ENCODE assay signal across 8 cellular contexts in genomic region chr12:46382974-46383653, GRCh38. TPM values are rescaled to one million over a fixed set of nuclear protein-coding genes. Genes with fewer than 3 reads are reported as not detected.
DNase-seq lines count a peak whose midpoint lies in the region; ATAC-seq, FAIRE-seq and TF ChIP-seq lines count a peak whose summit lies in the region.

No MANE protein-coding gene starts in this region.

- peak overlapping the region; percentile 92 for H3K27ac ChIP-seq in HUES6 (ENCODE audit: low read depth, low read length)
- peak overlapping the region; percentile 98 for H3K27ac ChIP-seq in endothelial cell of umbilical vein (ENCODE audit: insufficient read depth, low read depth, low read length)

- no peak overlapping the region for H2AFZ ChIP-seq in endothelial cell of umbilical vein (ENCODE audit: low read depth, low read length)

- H3K27me3 ChIP-seq in HUES6 (ENCODE audit: control insufficient read depth, insufficient read depth, low read length) (no peaks in the 10 kb centered on the region), NT2/D1 (ENCODE audit: insufficient read depth, insufficient read length) (no peaks in the 10 kb centered on the region), endothelial cell of umbilical vein (ENCODE audit: control insufficient read depth in 2 of 2, insufficient read depth in 2 of 2, low read length in 2 of 2) (no peaks in the 10 kb centered on the region), mononuclear cell (ENCODE audit: insufficient read depth, low read length) (no peaks in the 10 kb centered on the region)

- H3K4me2 ChIP-seq in endothelial cell of umbilical vein (ENCODE audit: insufficient read depth, low read length): peak overlapping the region; percentile 77

- no peaks in the 10 kb centered on the region for H4K20me1 ChIP-seq in endothelial cell of umbilical vein (replicated peaks; ENCODE audit: control insufficient read depth, extremely low read depth, insufficient read depth, low read length)

- peak; percentile 76 for TF ChIP-seq POLR2A in endothelial cell of umbilical vein (IDR thresholded peaks at IDR 0.05; ENCODE audit: low read depth, low read length)

- H3K9ac ChIP-seq in HUES6 (ENCODE audit: low read length) (peak overlapping the region; percentile 97), NT2/D1 (ENCODE audit: insufficient read length, low read depth) (peak overlapping the region; percentile 94), endothelial cell of umbilical vein (replicated peaks; ENCODE audit: extremely low read depth, insufficient read depth, low read length) (peak overlapping the region; percentile 99)

- dilution Hi-C loops in endothelial cell of umbilical vein (cut with MboI; ENCODE audit: extremely low pct_ligation_motif_present, low sequenced_read_pairs): no loop called here

- no peaks in the 10 kb centered on the region for H3K9me1 ChIP-seq in endothelial cell of umbilical vein (replicated peaks; ENCODE audit: control insufficient read depth, extremely low read depth, insufficient read depth, low read length)

- BruUV-seq in endothelial cell of umbilical vein (replicated peaks; lab: Mats Ljungman, UMichigan): TSS peak; percentile 89

- ATAC-seq in GM21447 (IDR thresholded peaks at IDR 0.05; ENCODE audit: unreplicated experiment): peak; percentile 65

- POLR2A ChIA-PET in endothelial cell of umbilical vein (lab: Charles Lee): interaction anchor here (1.0 to 1.6 kb wide), 2 partner anchors 11 to 278 kb away, joined by 3 to 5 read pairs; no protein-coding TSS in a partner anchor

- peak; percentile 80 for FAIRE-seq in endothelial cell of umbilical vein (lab: Jason Lieb, UNC)

- H3K4me1 ChIP-seq in HUES6 (ENCODE audit: control insufficient read depth, insufficient read depth, low read length): peaks cover 50% of the 10 kb centered on the region
- no peaks in the 10 kb centered on the region for H3K4me1 ChIP-seq in NT2/D1 (ENCODE audit: insufficient read depth, insufficient read length)
- peaks cover 44% of the 10 kb centered on the region for H3K4me1 ChIP-seq in endothelial cell of umbilical vein (ENCODE audit: control insufficient read depth, extremely low read depth, insufficient read depth, low read length)
- peaks cover 49% of the 10 kb centered on the region for H3K4me1 ChIP-seq in mononuclear cell (ENCODE audit: insufficient read depth, low read length)

- peak in 1 of 2 donors; percentile 14 for TF ChIP-seq CTCF in endothelial cell of umbilical vein (IDR thresholded peaks at IDR 0.05; ENCODE audit: extremely low read depth in 1 of 2, insufficient read depth in 1 of 2, low read depth in 1 of 2, low read length in 2 of 2)

- H3K79me2 ChIP-seq in endothelial cell of umbilical vein (ENCODE audit: control insufficient read depth, insufficient read depth, low read length): peaks cover 11% of the 10 kb centered on the region

- intact Hi-C loops in endothelial cell of umbilical vein (cut with micrococcal nuclease): loop anchor here (1.0 kb wide), 7 partner anchors 11 to 278 kb away; partner anchors contain the start of gene SLC38A2

- CTCF ChIA-PET in endothelial cell of umbilical vein (lab: Charles Lee): interaction anchor here (0.7 to 2.3 kb wide), 8 partner anchors 9 to 278 kb away, joined by 3 to 14 read pairs (median 3); no protein-coding TSS in a partner anchor

- H3K4me3 ChIP-seq in HUES6 (ENCODE audit: low read depth, low read length) (peak overlapping the region; percentile 88), NT2/D1 (ENCODE audit: insufficient read length, low read depth) (peak overlapping the region; percentile 93), endothelial cell of umbilical vein (replicated peaks in 1 of 3; ENCODE audit: insufficient read depth in 1 of 3, low read depth in 1 of 3, low read length in 3 of 3) (peak overlapping the region; percentile 39 to 68 (median 44)), mononuclear cell (ENCODE audit: low read length) (peak overlapping the region; percentile 68)

- DNase-seq in DMS 273 (lab: John Stamatoyannopoulos, UW; ENCODE audit: unreplicated experiment): peak; percentile 93
- DNase-seq in NT2/D1 (ENCODE audit: low read depth, low spot score): peak; percentile 89
- peak; percentile 94 for DNase-seq in activated CD8-positive, alpha-beta memory T cell treated with anti-CD3 and anti-CD28 coated beads, Interleukin-2, amount 50 U/mL, for 48 hours
- peak; percentile 97 for DNase-seq in endothelial cell of umbilical vein (ENCODE audit: low read depth, low spot score)
- peak; percentile 91 to 92 for DNase-seq in stimulated activated CD8-positive, alpha-beta memory T cell treated with anti-CD3 and anti-CD28 coated beads, Interleukin-2, amount 100 ng/mL, for 48 hours (ENCODE audit: low read depth in 2 of 2)

- no peaks in the 10 kb centered on the region; the same call in 1 of the 2 replicates for H3K9me3 ChIP-seq in HUES6 (ENCODE audit: control insufficient read depth, insufficient read depth, low read depth, low read length)
- peaks cover 9% of the 10 kb centered on the region; the same call in 1 of the 2 replicates for H3K9me3 ChIP-seq in NT2/D1 (ENCODE audit: insufficient read depth, low read length)
- no peaks in the 10 kb centered on the region for H3K9me3 ChIP-seq in endothelial cell of umbilical vein (replicated peaks; ENCODE audit: control insufficient read depth, insufficient read depth, low read length)
- no peaks in the 10 kb centered on the region for H3K9me3 ChIP-seq in mononuclear cell (ENCODE audit: low read depth, low read length)

- H3K36me3 ChIP-seq in HUES6 (ENCODE audit: control insufficient read depth, insufficient read depth, low read length): no peaks in the 10 kb centered on the region
- H3K36me3 ChIP-seq in NT2/D1 (ENCODE audit: insufficient read depth, insufficient read length, low read length): peaks cover 5% of the 10 kb centered on the region
- H3K36me3 ChIP-seq in endothelial cell of umbilical vein (ENCODE audit: control insufficient read depth in 2 of 2, extremely low read depth in 1 of 2, insufficient read depth in 2 of 2, low read length in 2 of 2): no peaks in the 10 kb centered on the region

TF ChIP-seq in endothelial cell of umbilical vein, 7 proteins besides CTCF, POLR2A, EP300 and RAD21:
- peak; percentile 78 for TF ChIP-seq POLR2AphosphoS5 (IDR thresholded peaks at IDR 0.05; ENCODE audit: insufficient read depth, low read depth, low read length)
- TF ChIP-seq, protein P1, sequence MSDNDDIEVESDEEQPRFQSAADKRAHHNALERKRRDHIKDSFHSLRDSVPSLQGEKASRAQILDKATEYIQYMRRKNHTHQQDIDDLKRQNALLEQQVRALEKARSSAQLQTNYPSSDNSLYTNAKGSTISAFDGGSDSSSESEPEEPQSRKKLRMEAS (IDR thresholded peaks at IDR 0.05; ENCODE audit: insufficient read depth, insufficient read length): peak; percentile 77
- TF ChIP-seq EZH2 (IDR thresholded peaks at IDR 0.05; ENCODE audit: borderline replicate concordance, low read depth, low read length, severe bottlenecking): no peak
- TF ChIP-seq GATA2 (IDR thresholded peaks at IDR 0.05; ENCODE audit: insufficient read depth, insufficient read length, low read depth, low read length): no peak
- peak; percentile 88 for TF ChIP-seq FOS (IDR thresholded peaks at IDR 0.05; ENCODE audit: borderline replicate concordance, insufficient read depth, low read length)

RNA-seq across cellular contexts. Expression of gene SLC38A2, which starts 10.5 kb away (rescaled TPM):
- 427 and 459 TPM in 2 replicates for total RNA-seq in endothelial cell of umbilical vein
- 263 and 267 TPM in 2 replicates for polyA plus RNA-seq in endothelial cell of umbilical vein
- polyA plus RNA-seq in endothelial cell of umbilical vein (2011; cell fraction: cytosol; rRNA removed): 96.2 and 111 TPM in 2 replicates
- 800 and 825 TPM in 2 replicates for polyA plus RNA-seq in endothelial cell of umbilical vein (2011; cell fraction: nucleus; rRNA removed)
- polyA plus RNA-seq in endothelial cell of umbilical vein (2012): 442 and 473 TPM in 2 replicates
- polyA minus RNA-seq in endothelial cell of umbilical vein: 496 and 527 TPM in 2 replicates
- polyA minus RNA-seq in endothelial cell of umbilical vein (2011; cell fraction: cytosol; rRNA and poly(A)+ RNA removed): 275 TPM
- polyA minus RNA-seq in endothelial cell of umbilical vein (2011; cell fraction: nucleus; rRNA and poly(A)+ RNA removed): 1,147 and 1,325 TPM in 2 replicates
- 277 TPM for total RNA-seq in mononuclear cell

Comparison
In these comparisons a context has a peak if more than half of its experiments do, and no peak if none do; other contexts are left out.
1. Peak in every context shown above with its lines: DNase-seq, ATAC-seq, H3K4me3 ChIP-seq and H3K27ac ChIP-seq.